In genomic region chr6:8159966-8160365, GRCh38 we compare ENCODE assay signal across 1 cellular context.
TF ChIP-seq lines count a peak whose summit lies in the region.

No MANE protein-coding gene starts in this region.

TF ChIP-seq in IMR-90, 13 proteins besides CTCF, POLR2A, EP300 and RAD21:
- 0 out of 2 replicates have a peak, but pooled peaks have one; percentile 12 for TF ChIP-seq MAFK (IDR thresholded peaks at IDR 0.05; ENCODE audit: low read depth, low read length)
- TF ChIP-seq CEBPB (IDR thresholded peaks at IDR 0.05; ENCODE audit: low read depth, low read length): no peak
